10 cellular contexts compared by ENCODE assay signal in genomic region chr3:29279830-29280229, GRCh38. TPM values are rescaled to one million over a fixed set of nuclear protein-coding genes. Genes with fewer than 3 reads are reported as not detected.
DNase-seq lines count a peak whose midpoint lies in the region; ATAC-seq and TF ChIP-seq lines count a peak whose summit lies in the region.
"Had no signal": no experiment of that assay in that cellular context is flagged by ENCODE, and none has a peak within 500 bp of the region (broad histone marks: within the 10 kb centered on the region; RNA-seq: fewer than 3 reads in every experiment).

No MANE protein-coding gene starts in this region.

- peak overlapping the region; percentile 86 for H3K4me3 Mint-ChIP-seq in type B pancreatic cell
- H3K4me3 Mint-ChIP-seq in activated CD4-positive, alpha-beta T cell treated with anti-CD3 and anti-CD28 coated beads, Interleukin-2, amount 10 ng/mL, durations not matched to agents 24 days and 14 days = no peak overlapping the region

- no peak for ATAC-seq in IMR-90 (ENCODE audit: low read depth)
- no peak for ATAC-seq in HG03439 (IDR thresholded peaks at IDR 0.05; ENCODE audit: unreplicated experiment)

- H3K27ac ChIP-seq in IMR-90 (ENCODE audit: insufficient read depth, low read length) (peak overlapping the region; percentile 8), dorsolateral prefrontal cortex (peak overlapping the region in 19 of 59 donors; percentile 1 to 85 (median 56)), WERI-Rb-1 (no peak overlapping the region)

- H3K9ac ChIP-seq in IMR-90 (ENCODE audit: low read depth, low read length) = peak overlapping the region; percentile 98

- H4K8ac ChIP-seq in IMR-90 (ENCODE audit: low read depth in 2 of 2, low read length in 2 of 2) = peak overlapping the region; percentile 76 to 93

- 0 out of 2 replicates have a peak overlapping the region, but pooled peaks have one; percentile 42 for H3K56ac ChIP-seq in IMR-90 (ENCODE audit: extremely low read depth, insufficient read depth, low read length)

- in situ Hi-C loops in IMR-90 (cut with MboI; ENCODE audit: low sequenced_read_pairs) = loop anchor here (10.0 kb wide), 2 partner anchors 365 to 485 kb away; no protein-coding TSS in a partner anchor

- peaks cover 2% of the 10 kb centered on the region; the same call in 1 of the 2 replicates for H3K9me1 ChIP-seq in IMR-90 (ENCODE audit: insufficient read depth, low read length)

- H3K27ac Mint-ChIP-seq in type B pancreatic cell = no peak overlapping the region
- H3K27ac Mint-ChIP-seq in activated CD4-positive, alpha-beta T cell treated with anti-CD3 and anti-CD28 coated beads, Interleukin-2, amount 10 ng/mL, durations not matched to agents 24 days and 14 days = no peak overlapping the region
- H3K27ac Mint-ChIP-seq: activated naive CD4-positive, alpha-beta T cell treated with anti-CD3 and anti-CD28 coated beads, Interleukin-2, amount 50 U/mL, for 24 hours had no signal

- peak overlapping the region; percentile 54; the same call in 1 of the 2 replicates for H2BK20ac ChIP-seq in IMR-90 (ENCODE audit: low read depth, low read length)

- peaks cover 4% of the 10 kb centered on the region for H3K36me3 Mint-ChIP-seq in type B pancreatic cell
- H3K36me3 Mint-ChIP-seq in activated CD4-positive, alpha-beta T cell treated with anti-CD3 and anti-CD28 coated beads, Interleukin-2, amount 10 ng/mL, durations not matched to agents 24 days and 14 days (ENCODE audit: low read depth) = no peaks in the 10 kb centered on the region
- H3K36me3 Mint-ChIP-seq: activated naive CD4-positive, alpha-beta T cell treated with anti-CD3 and anti-CD28 coated beads, Interleukin-2, amount 50 U/mL, for 24 hours had no signal

- CTCF ChIA-PET in IMR-90 (lab: Yijun Ruan, JAX) = interaction anchor here (0.6 to 1.5 kb wide), 6 partner anchors 11 to 426 kb away, joined by 3 to 4 read pairs (median 4); no protein-coding TSS in a partner anchor

- POLR2A ChIA-PET in IMR-90 (lab: Charles Lee; ENCODE audit: unreplicated experiment) = no interaction called here

- peak overlapping the region; percentile 36; the same call in 1 of the 2 replicates for H3K4me3 ChIP-seq in IMR-90 (ENCODE audit: insufficient read depth, low read depth, low read length)
- peak overlapping the region in 52 of 59 donors; percentile 6 to 74 (median 57) for H3K4me3 ChIP-seq in dorsolateral prefrontal cortex
- H3K4me3 ChIP-seq in WERI-Rb-1 (ENCODE audit: low read depth, low read length) = no peak overlapping the region

- BruUV-seq in IMR-90 (replicated peaks; lab: Mats Ljungman, UMichigan) = no TSS peak

- peak overlapping the region; percentile 61 for H4K91ac ChIP-seq in IMR-90 (ENCODE audit: insufficient read depth, low read depth, low read length)

- DNase-seq in IMR-90 = peak; percentile 43
- DNase-seq in dorsolateral prefrontal cortex = peak in 4 of 10 donors; percentile 12 to 44 (median 36)
- peak; percentile 15 for DNase-seq in midbrain (lab: John Stamatoyannopoulos, UW)
- DNase-seq in type B pancreatic cell (ENCODE audit: extremely low spot score, unreplicated experiment) = no peak
- DNase-seq in WERI-Rb-1 = no peak
- no peak for DNase-seq in activated CD4-positive, alpha-beta T cell treated with anti-CD3 and anti-CD28 coated beads, Interleukin-2, amount 10 ng/mL, durations not matched to agents 24 days and 14 days
- DNase-seq: NCI-H2171, T-helper 9 cell had no signal

- peak overlapping the region; percentile 79; the same call in 2 of the 3 replicates for H2BK15ac ChIP-seq in IMR-90 (ENCODE audit: low read depth, low read length)

- H4K20me1 ChIP-seq in IMR-90 (ENCODE audit: insufficient read depth, low read length) = no peaks in the 10 kb centered on the region

- H3K36me3 ChIP-seq in IMR-90 (ENCODE audit: control insufficient read depth, insufficient read depth, low read length) (no peaks in the 10 kb centered on the region), WERI-Rb-1 (no peaks in the 10 kb centered on the region)

- peaks cover 15% of the 10 kb centered on the region for H3K27me3 Mint-ChIP-seq in type B pancreatic cell
- H3K27me3 Mint-ChIP-seq in activated CD4-positive, alpha-beta T cell treated with anti-CD3 and anti-CD28 coated beads, Interleukin-2, amount 10 ng/mL, durations not matched to agents 24 days and 14 days = peaks cover 5% of the 10 kb centered on the region

- peak overlapping the region; percentile 48 for H2BK120ac ChIP-seq in IMR-90 (ENCODE audit: low read depth, low read length)

- dilution Hi-C loops in IMR-90 (cut with HindIII; ENCODE audit: low sequenced_read_pairs, unreplicated experiment) = no loop called here

- H3K27me3 ChIP-seq in IMR-90 (ENCODE audit: control insufficient read depth, insufficient read depth, low read length) = no peaks in the 10 kb centered on the region
- peaks cover 0 to 9% (median 0%) of the 10 kb centered on the region in 45 donors for H3K27me3 ChIP-seq in dorsolateral prefrontal cortex
- H3K27me3 ChIP-seq in WERI-Rb-1 (ENCODE audit: insufficient read depth, low read depth, severe bottlenecking) = no peaks in the 10 kb centered on the region

- peaks cover 12 to 29% of the 10 kb centered on the region in 2 experiments for H3K79me1 ChIP-seq in IMR-90 (ENCODE audit: low read depth in 1 of 2, low read length in 2 of 2)

- peak overlapping the region; percentile 82 for H3K4ac ChIP-seq in IMR-90 (ENCODE audit: low read depth, low read length)

- H2AK9ac ChIP-seq in IMR-90 (replicated peaks; ENCODE audit: low read depth, low read length, poor library complexity) = no peak overlapping the region

- TF ChIP-seq CTCF in IMR-90 (conservative IDR thresholded peaks at IDR 0.05; ENCODE audit: low read depth, low read length) (no peak), dorsolateral prefrontal cortex (IDR thresholded peaks at IDR 0.05 in 54 of 56, conservative IDR thresholded peaks at IDR 0.05 in 2 of 56; ENCODE audit: low read depth in 1 of 56, partially characterized antibody in 56 of 56) (no peak), type B pancreatic cell (conservative IDR thresholded peaks at IDR 0.05) (no peak), WERI-Rb-1 (IDR thresholded peaks at IDR 0.05; ENCODE audit: low read depth, low read length) (no peak)

- peak overlapping the region; percentile 99 for H2BK5ac ChIP-seq in IMR-90 (ENCODE audit: low read depth, low read length, poor library complexity, severe bottlenecking)

- peaks cover 6% of the 10 kb centered on the region for H3K4me1 ChIP-seq in IMR-90 (ENCODE audit: control insufficient read depth, insufficient read depth, low read length)

- peak overlapping the region; percentile 68; the same call in 1 of the 2 replicates for H3K23ac ChIP-seq in IMR-90 (ENCODE audit: low read depth, low read length)

- no CpG with 5 or more reads among the region's 8 CpGs for WGBS in IMR-90 (ENCODE audit: extremely low coverage in 2 of 2, insufficient read length in 1 of 2), 2 experiments

- peaks cover 33% of the 10 kb centered on the region for H3K4me1 Mint-ChIP-seq in type B pancreatic cell (ENCODE audit: unreplicated experiment)
- H3K4me1 Mint-ChIP-seq in activated CD4-positive, alpha-beta T cell treated with anti-CD3 and anti-CD28 coated beads, Interleukin-2, amount 10 ng/mL, durations not matched to agents 24 days and 14 days = peaks cover 28% of the 10 kb centered on the region

- peaks cover 4% of the 10 kb centered on the region for H3K9me3 Mint-ChIP-seq in type B pancreatic cell
- H3K9me3 Mint-ChIP-seq in activated CD4-positive, alpha-beta T cell treated with anti-CD3 and anti-CD28 coated beads, Interleukin-2, amount 10 ng/mL, durations not matched to agents 24 days and 14 days = no peaks in the 10 kb centered on the region
- H3K9me3 Mint-ChIP-seq: activated naive CD4-positive, alpha-beta T cell treated with anti-CD3 and anti-CD28 coated beads, Interleukin-2, amount 50 U/mL, for 24 hours had no signal

- peak overlapping the region; percentile 69 for H4K5ac ChIP-seq in IMR-90 (ENCODE audit: low read depth, low read length)

- TF ChIP-seq RAD21 in IMR-90 (IDR thresholded peaks at IDR 0.05; ENCODE audit: low read length) = no peak

- H3K9me3 ChIP-seq in IMR-90 (ENCODE audit: control insufficient read depth, insufficient read depth, low read length) (no peaks in the 10 kb centered on the region), WERI-Rb-1 (ENCODE audit: severe bottlenecking) (no peaks in the 10 kb centered on the region)

- H3K14ac ChIP-seq in IMR-90 (replicated peaks; ENCODE audit: low read depth, low read length) = peak overlapping the region; percentile 72

- H2AK5ac ChIP-seq in IMR-90 (ENCODE audit: low read depth, low read length) = peak overlapping the region; percentile 83

- peak overlapping the region; percentile 95 for H3K4me2 ChIP-seq in IMR-90 (ENCODE audit: low read depth, low read length)

- intact Hi-C loops in IMR-90 (cut with micrococcal nuclease) (loop anchor here (1.0 to 10.0 kb wide), 16 partner anchors 94 to 917 kb away; no protein-coding TSS in a partner anchor), dorsolateral prefrontal cortex (cut with DNase I) (no loop called here)
- intact Hi-C loops in activated CD4-positive, alpha-beta T cell treated with anti-CD3 and anti-CD28 coated beads, Interleukin-2, amount 10 ng/mL, durations not matched to agents 24 days and 14 days (cut with micrococcal nuclease) = loop anchor here (5.0 kb wide), 3 partner anchors 188 to 438 kb away; no protein-coding TSS in a partner anchor

- peak overlapping the region; percentile 64 for H3K18ac ChIP-seq in IMR-90 (ENCODE audit: low read depth, low read length)

- H2AFZ ChIP-seq in IMR-90 (replicated peaks; ENCODE audit: low read length, poor library complexity) = peak overlapping the region; percentile 33

- TF ChIP-seq POLR2A in IMR-90 (IDR thresholded peaks at IDR 0.05; ENCODE audit: low read depth, low read length) = no peak

TF ChIP-seq in IMR-90, 13 proteins besides CTCF, POLR2A, EP300 and RAD21:
- TF ChIP-seq CHD1 (IDR thresholded peaks at IDR 0.05; ENCODE audit: low read depth, low read length) (no peak), RCOR1 (IDR thresholded peaks at IDR 0.05; ENCODE audit: insufficient replicate concordance, low read length) (no peak), MAFK (IDR thresholded peaks at IDR 0.05; ENCODE audit: low read depth, low read length) (no peak), RFX5 (IDR thresholded peaks at IDR 0.05; ENCODE audit: low read depth, low read length) (no peak)

RNA-seq across cellular contexts. Expression of gene RBMS3, which starts 1.0 kb away (rescaled TPM):
- total RNA-seq in IMR-90 (2012; rRNA removed) = 110 and 127 TPM in 2 replicates
- 15.2 and 17.1 TPM in 2 replicates for polyA plus RNA-seq in IMR-90 (2012; rRNA removed)
- 4.3 and 5.0 TPM in 2 replicates for polyA plus RNA-seq in IMR-90 (2012; cell fraction: cytosol; rRNA removed)
- polyA plus RNA-seq in IMR-90 (2012; cell fraction: nucleus; rRNA removed; ENCODE audit: low replicate concordance) = 10.2 and 28.8 TPM in 2 replicates
- 10 to 100 TPM in 119 of 120 experiments, 1 to 10 TPM in 1; 9.7 to 55.2 (median 23.0) TPM for total RNA-seq in dorsolateral prefrontal cortex
- total RNA-seq in type B pancreatic cell (ENCODE audit: low replicate concordance) = 7.9 and 36.6 TPM in 2 replicates
- total RNA-seq in activated CD4-positive, alpha-beta T cell treated with anti-CD3 and anti-CD28 coated beads, Interleukin-2, amount 10 ng/mL, durations not matched to agents 24 days and 14 days = 4.3 and 5.0 TPM in 2 replicates

Comparison
In these comparisons a context has a peak if more than half of its experiments do, and no peak if none do; other contexts are left out.
1. DNase-seq: peak in IMR-90 (single experiment) and midbrain (single experiment); none in type B pancreatic cell (single experiment), WERI-Rb-1 (single experiment) and activated CD4-positive, alpha-beta T cell treated with anti-CD3 and anti-CD28 coated beads, Interleukin-2, amount 10 ng/mL, durations not matched to agents 24 days and 14 days (single experiment).
2. intact Hi-C loops: an anchor here in IMR-90 (1.0 to 10.0 kb wide) and activated CD4-positive, alpha-beta T cell treated with anti-CD3 and anti-CD28 coated beads, Interleukin-2, amount 10 ng/mL, durations not matched to agents 24 days and 14 days (5.0 kb wide); none called in dorsolateral prefrontal cortex.